ENCODE assay signal across 16 cellular contexts in the genomic region with DNA sequence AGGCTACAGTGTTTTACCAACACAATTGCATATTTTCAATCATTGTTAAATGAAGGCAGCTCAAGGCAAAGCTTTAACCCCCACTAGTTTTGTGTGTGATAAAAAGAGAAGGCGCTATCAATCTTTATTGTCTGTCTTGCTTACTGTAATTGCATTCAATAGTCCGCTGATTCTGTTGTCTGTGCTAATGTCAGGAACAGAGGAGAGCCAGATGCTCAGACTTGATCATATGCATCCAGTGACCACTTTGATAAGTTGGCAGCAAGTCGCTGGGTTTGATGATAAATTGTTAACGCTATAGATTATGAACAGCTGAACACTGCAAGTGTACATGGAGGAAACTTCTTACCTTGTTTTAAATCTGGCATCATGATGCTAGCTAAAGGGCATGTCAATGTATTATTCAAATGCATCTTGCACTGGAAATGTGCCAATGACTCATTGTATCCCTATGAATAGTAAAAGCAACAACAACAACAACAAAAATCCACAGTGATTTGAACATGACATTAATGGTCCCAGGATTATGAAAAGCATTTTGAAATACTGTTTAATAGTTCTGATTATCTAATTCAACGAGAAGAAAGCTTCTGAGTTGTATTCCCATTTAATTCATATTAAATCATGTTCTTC.
"Had no signal": no experiment of that assay in that cellular context is flagged by ENCODE, and none has a peak within 500 bp of the region (broad histone marks: within the 10 kb centered on the region; RNA-seq: fewer than 3 reads in every experiment).

No MANE protein-coding gene starts in this region.

- H3K27ac ChIP-seq: ascending aorta, cardiac muscle cell, dorsolateral prefrontal cortex, hepatocyte, pancreas, stomach, testis, upper lobe of right lung had no signal

- DNase-seq: activated CD4-positive, alpha-beta T cell treated with anti-CD3 and anti-CD28 coated beads, Interleukin-2, amount 50 U/mL, for 4 hours; activated CD4-positive, CD25-positive, alpha-beta regulatory T cell treated with anti-CD3 and anti-CD28 coated beads, Interleukin-2, amount 50 U/mL, for 72 hours; activated naive CD4-positive, alpha-beta T cell treated with anti-CD3 and anti-CD28 coated beads, Interleukin-2, amount 10 ng/mL, durations not matched to agents 7 days and 5 days; dorsolateral prefrontal cortex; islet precursor cell; pancreas; stimulated activated CD4-positive, alpha-beta T cell treated with anti-CD3 and anti-CD28 coated beads, Interleukin-12 subunit alpha, Interleukin-12 subunit beta, amount 100 ng/mL, for 4 hours; stimulated activated CD4-positive, alpha-beta T cell treated with anti-CD3 and anti-CD28 coated beads, Interleukin-2, amount 100 ng/mL, for 24 hours; stomach; testis; upper lobe of right lung had no signal

- FAIRE-seq: pancreas had no signal

- ATAC-seq: esophagus mucosa, left lobe of liver, pancreas, upper lobe of right lung had no signal

- H3K4me3 ChIP-seq: ascending aorta, cardiac muscle cell, dorsolateral prefrontal cortex, hepatocyte, pancreas, stomach, testis, upper lobe of right lung had no signal

- H3K4me1 ChIP-seq: ascending aorta, pancreas, stomach, testis, upper lobe of right lung had no signal

- H3K4me2 ChIP-seq: hepatocyte had no signal

- H3K9me3 ChIP-seq: ascending aorta, pancreas, stomach, testis, upper lobe of right lung had no signal
